In genomic region chr2:143341478-143341877, GRCh38 we compare ENCODE assay signal across 1 cellular context.
TF ChIP-seq lines count a peak whose summit lies in the region.

No MANE protein-coding gene starts in this region.

TF ChIP-seq in HepG2, 621 proteins besides CTCF, POLR2A, EP300 and RAD21 (continued from another document):
- TF ChIP-seq ETS1 (CRISPR knock-in tag; IDR thresholded peaks at IDR 0.05) (no peak), ZKSCAN8 (CRISPR knock-in tag; IDR thresholded peaks at IDR 0.05; ENCODE audit: borderline replicate concordance) (no peak), TRIM24 (CRISPR knock-in tag; IDR thresholded peaks at IDR 0.05) (no peak), REL (CRISPR knock-in tag; conservative IDR thresholded peaks at IDR 0.05) (no peak), MAFK (conservative IDR thresholded peaks at IDR 0.05 in 1 of 2, IDR thresholded peaks at IDR 0.05 in 1 of 2; ENCODE audit: low read length in 2 of 2) (peak; percentile 64 to 79), ZNF354B (CRISPR knock-in tag; IDR thresholded peaks at IDR 0.05) (no peak), TBP (CRISPR knock-in tag; IDR thresholded peaks at IDR 0.05) (no peak), FOXO1 (CRISPR knock-in tag; IDR thresholded peaks at IDR 0.05) (no peak), ZNF281 (CRISPR knock-in tag; IDR thresholded peaks at IDR 0.05; ENCODE audit: borderline replicate concordance) (no peak), PRPF4 (IDR thresholded peaks at IDR 0.05; ENCODE audit: low read depth, low read length, poor library complexity, severe bottlenecking) (no peak), MAFF (IDR thresholded peaks at IDR 0.05; ENCODE audit: low read depth, low read length) (peak; percentile 67)
